ENCODE assay signal across 2 cellular contexts in genomic region chr12:108840605-108841328, GRCh38.
TF ChIP-seq lines count a peak whose summit lies in the region.

No MANE protein-coding gene starts in this region.

TF ChIP-seq in HCT116, 20 proteins besides CTCF, POLR2A, EP300 and RAD21 (continued from another document):
- no peak for TF ChIP-seq EZH2 (IDR thresholded peaks at IDR 0.05)
- TF ChIP-seq YY1 (IDR thresholded peaks at IDR 0.05; ENCODE audit: extremely low read depth, insufficient replicate concordance, low read depth, low read length): no peak
- TF ChIP-seq REST (IDR thresholded peaks at IDR 0.05; ENCODE audit: low read depth): no peak
- TF ChIP-seq ZNF274 (IDR thresholded peaks at IDR 0.05; ENCODE audit: low read depth, low read length): no peak
TF ChIP-seq in HCT116: peak in this region for 0.

TF ChIP-seq in WTC11, 78 proteins besides CTCF, POLR2A, EP300 and RAD21 (continued from another document):
- TF ChIP-seq ARID4B (CRISPR knock-in tag; IDR thresholded peaks at IDR 0.05; ENCODE audit: borderline replicate concordance): no peak
- TF ChIP-seq RORB (CRISPR knock-in tag; IDR thresholded peaks at IDR 0.05): no peak
- TF ChIP-seq MYBL2 (CRISPR knock-in tag; IDR thresholded peaks at IDR 0.05): no peak
TF ChIP-seq in WTC11: peak in this region for 0.
